27 cellular contexts compared by ENCODE assay signal in genomic region chr14:94923771-94924170, GRCh38.
"Had no signal": no experiment of that assay in that cellular context is flagged by ENCODE, and none has a peak within 500 bp of the region (broad histone marks: within the 10 kb centered on the region; RNA-seq: fewer than 3 reads in every experiment).

No MANE protein-coding gene starts in this region.

- H3K4me3 ChIP-seq: dorsolateral prefrontal cortex, gastrocnemius medialis, heart left ventricle, left ventricle myocardium inferior, lower lobe of right lung, pancreas, stomach, thyroid gland had no signal

- H3K27ac Mint-ChIP-seq: naive B cell; natural killer cell treated with Interleukin-12 subunit alpha and Interleukin-12 subunit beta and Interleukin-15 and Interleukin-18, amount 100 ng/mL, for 72 hours; progenitor cell of endocrine pancreas; stimulated activated effector memory CD8-positive, alpha-beta T cell treated with anti-CD3 and anti-CD28 coated beads, Interleukin-12 subunit alpha, Interleukin-12 subunit beta, amount 100 ng/mL, for 72 hours had no signal

- DNase-seq: dorsolateral prefrontal cortex; effector CD4-positive, alpha-beta T cell; foreskin fibroblast; gastrocnemius medialis; heart left ventricle; hippocampal formation; kidney glomerular epithelial cell; left colon; left ventricle myocardium inferior; lower lobe of right lung; naive B cell; pancreas; stimulated activated CD4-positive, alpha-beta T cell treated with anti-CD3 and anti-CD28 coated beads, Interleukin-2, amount 100 ng/mL, for 24 hours; stimulated activated CD4-positive, alpha-beta T cell treated with anti-CD3 and anti-CD28 coated beads, Interleukin-4, amount 100 ng/mL, for 24 hours; stimulated activated naive CD4-positive, alpha-beta T cell treated with Interleukin-2 at 50 U/mL for 16 hours; stomach; thyroid gland; trophoblast cell had no signal

- FAIRE-seq: islet of Langerhans, pancreas had no signal

- H3K4me3 Mint-ChIP-seq: natural killer cell treated with Interleukin-12 subunit alpha and Interleukin-12 subunit beta and Interleukin-15 and Interleukin-18, amount 100 ng/mL, for 72 hours; neural crest cell; stimulated activated effector memory CD8-positive, alpha-beta T cell treated with anti-CD3 and anti-CD28 coated beads, Interleukin-12 subunit alpha, Interleukin-12 subunit beta, amount 100 ng/mL, for 72 hours had no signal

- H3K4me1 Mint-ChIP-seq: naive B cell; neural crest cell; stimulated activated effector memory CD8-positive, alpha-beta T cell treated with anti-CD3 and anti-CD28 coated beads, Interleukin-12 subunit alpha, Interleukin-12 subunit beta, amount 100 ng/mL, for 72 hours had no signal

- H3K36me3 Mint-ChIP-seq: natural killer cell treated with Interleukin-12 subunit alpha and Interleukin-12 subunit beta and Interleukin-15 and Interleukin-18, amount 100 ng/mL, for 72 hours; stimulated activated effector memory CD8-positive, alpha-beta T cell treated with anti-CD3 and anti-CD28 coated beads, Interleukin-12 subunit alpha, Interleukin-12 subunit beta, amount 100 ng/mL, for 72 hours had no signal

- H3K4me1 ChIP-seq: gastrocnemius medialis, left ventricle myocardium inferior, lower lobe of right lung, pancreas, thyroid gland had no signal

- H3K36me3 ChIP-seq: gastrocnemius medialis, heart left ventricle, left ventricle myocardium inferior, lower lobe of right lung, neutrophil, pancreas, stomach, thyroid gland had no signal

- H3K27me3 ChIP-seq: gastrocnemius medialis, neutrophil, pancreas, stomach, thyroid gland had no signal

- ATAC-seq: esophagus mucosa; gastrocnemius medialis; heart left ventricle; left colon; lower lobe of right lung; natural killer cell treated with Interleukin-12 subunit alpha and Interleukin-12 subunit beta and Interleukin-15 and Interleukin-18, amount 100 ng/mL, for 72 hours; pancreas; sciatic nerve; stimulated activated effector memory CD8-positive, alpha-beta T cell treated with anti-CD3 and anti-CD28 coated beads, Interleukin-12 subunit alpha, Interleukin-12 subunit beta, amount 100 ng/mL, for 72 hours had no signal

- H3K9me3 ChIP-seq: gastrocnemius medialis, left ventricle myocardium inferior, lower lobe of right lung, neutrophil, pancreas, stomach, thyroid gland had no signal

- H3K27ac ChIP-seq: dorsolateral prefrontal cortex, epithelial cell of prostate, gastrocnemius medialis, heart left ventricle, left ventricle myocardium inferior, lower lobe of right lung, neutrophil, pancreas, stomach, thyroid gland had no signal

- H3K9me3 Mint-ChIP-seq: natural killer cell treated with Interleukin-12 subunit alpha and Interleukin-12 subunit beta and Interleukin-15 and Interleukin-18, amount 100 ng/mL, for 72 hours; neural crest cell; stimulated activated effector memory CD8-positive, alpha-beta T cell treated with anti-CD3 and anti-CD28 coated beads, Interleukin-12 subunit alpha, Interleukin-12 subunit beta, amount 100 ng/mL, for 72 hours had no signal
